ENCODE assay signal across 19 cellular contexts in the genomic region with DNA sequence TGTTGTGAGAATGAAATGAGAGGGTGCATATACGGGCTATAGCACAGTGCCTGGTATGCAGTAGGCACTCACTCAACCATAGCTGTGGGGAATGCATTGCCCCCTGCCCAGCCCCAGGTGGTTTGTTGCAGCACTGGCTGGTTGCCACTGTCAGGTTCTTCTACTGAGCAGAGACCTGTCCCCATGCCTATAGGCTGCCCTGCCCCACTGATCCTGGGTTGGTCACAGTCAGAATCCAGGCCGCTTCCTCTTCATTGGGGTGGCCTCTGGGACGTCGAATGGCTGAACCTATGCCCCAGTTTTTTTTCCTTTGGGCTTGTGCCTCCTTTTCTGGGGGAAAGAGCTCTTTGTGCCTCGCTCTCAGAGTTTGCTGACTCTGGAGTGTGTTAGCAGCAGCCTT.
DNase-seq lines count a peak whose midpoint lies in the region; ATAC-seq and TF ChIP-seq lines count a peak whose summit lies in the region.
"Had no signal": no experiment of that assay in that cellular context is flagged by ENCODE, and none has a peak within 500 bp of the region (broad histone marks: within the 10 kb centered on the region; RNA-seq: fewer than 3 reads in every experiment).

No MANE protein-coding gene starts in this region.

- H3K4me1 ChIP-seq in endodermal cell (ENCODE audit: control insufficient read depth, insufficient read depth, low read length) (peaks cover 2% of the 10 kb centered on the region), trophoblast cell (ENCODE audit: control insufficient read depth in 1 of 2, insufficient read depth in 2 of 2, low read length in 2 of 2) (peaks cover 23 to 26% of the 10 kb centered on the region in 2 experiments), upper lobe of right lung (no peaks in the 10 kb centered on the region)

- H3K4ac ChIP-seq in trophoblast cell (ENCODE audit: low read depth, low read length), result no peak overlapping the region

- peaks cover 26% of the 10 kb centered on the region for H3K79me1 ChIP-seq in trophoblast cell (ENCODE audit: low read length)

- H3K36me3 ChIP-seq in endodermal cell (ENCODE audit: control insufficient read depth, insufficient read depth, low read length) (no peaks in the 10 kb centered on the region), trophoblast cell (ENCODE audit: control insufficient read depth in 1 of 2, insufficient read depth in 2 of 2, low read length in 2 of 2) (peaks cover 2 to 13% of the 10 kb centered on the region in 2 experiments), upper lobe of right lung (peaks cover 7% of the 10 kb centered on the region)
- H3K36me3 ChIP-seq: BLaER1, MG63 had no signal

- H2BK120ac ChIP-seq in trophoblast cell (ENCODE audit: insufficient read depth, low read length, poor library complexity), result no peak overlapping the region

- H3K23ac ChIP-seq in trophoblast cell (ENCODE audit: low read length), result no peak overlapping the region

- peak; percentile 62 for DNase-seq in cardiac septum (ENCODE audit: low spot score)
- no peak for DNase-seq in left ventricle myocardium superior
- peak; percentile 33 for DNase-seq in endodermal cell
- DNase-seq in trophoblast cell, result no peak
- DNase-seq in upper lobe of right lung, result no peak
- DNase-seq in occipital lobe (lab: John Stamatoyannopoulos, UW), result no peak
- no peak for DNase-seq in naive thymus-derived CD8-positive, alpha-beta T cell
- no peak for DNase-seq in nephron progenitor cell
- DNase-seq: 8988T, H7, MG63, NCI-H1105, NCI-H1694 treated with DMSO at 0.1 percent for 48 hours, NCI-H446, NCI-H748 treated with DMSO at 0.1 percent for 48 hours, PC-9, SHP77 had no signal

- no peak overlapping the region for H4K8ac ChIP-seq in trophoblast cell (ENCODE audit: low read depth, low read length)

- no peaks in the 10 kb centered on the region for H3K9me3 Mint-ChIP-seq in endodermal cell
- no peaks in the 10 kb centered on the region for H3K9me3 Mint-ChIP-seq in naive thymus-derived CD8-positive, alpha-beta T cell
- H3K9me3 Mint-ChIP-seq in nephron progenitor cell, result no peaks in the 10 kb centered on the region

- H3K18ac ChIP-seq in trophoblast cell (ENCODE audit: low read length), result no peak overlapping the region

- H3K27me3 ChIP-seq in endodermal cell (ENCODE audit: control insufficient read depth, insufficient read depth, low read length, poor library complexity, severe bottlenecking) (no peaks in the 10 kb centered on the region), trophoblast cell (ENCODE audit: insufficient read depth, low read length) (no peaks in the 10 kb centered on the region), upper lobe of right lung (no peaks in the 10 kb centered on the region)
- H3K27me3 ChIP-seq: BLaER1, MG63 had no signal

- H3K4me1 Mint-ChIP-seq in endodermal cell, result peaks cover 20% of the 10 kb centered on the region
- H3K4me1 Mint-ChIP-seq in naive thymus-derived CD8-positive, alpha-beta T cell, result peaks cover 25 to 57% (median 39%) of the 10 kb centered on the region in 4 donors
- peaks cover 58% of the 10 kb centered on the region for H3K4me1 Mint-ChIP-seq in nephron progenitor cell

- WGBS in endodermal cell (ENCODE audit: insufficient coverage in 1 of 2, insufficient read length in 1 of 2), 2 experiments, result 94 to 95% methylated on average over 4 to 5 of the region's 5 CpGs
- no CpG with 5 or more reads among the region's 5 CpGs for WGBS in trophoblast cell (ENCODE audit: extremely low coverage, insufficient coverage, insufficient read length)

- POLR2A ChIA-PET in naive thymus-derived CD8-positive, alpha-beta T cell (lab: Charles Lee), result no interaction called here

- H3K4me3 Mint-ChIP-seq in endodermal cell (no peak overlapping the region), nephron progenitor cell (no peak overlapping the region)
- H3K4me3 Mint-ChIP-seq in naive thymus-derived CD8-positive, alpha-beta T cell, result no peak overlapping the region

- H2BK12ac ChIP-seq in trophoblast cell (ENCODE audit: low read length), result peak overlapping the region; percentile 2

- H3K9ac ChIP-seq in endodermal cell (ENCODE audit: extremely low read depth, low read length, poor library complexity, severe bottlenecking), result no peak overlapping the region
- H3K9ac ChIP-seq in trophoblast cell (ENCODE audit: low read length), result no peak overlapping the region
- H3K9ac ChIP-seq: BLaER1 had no signal

- ATAC-seq in left ventricle myocardium superior (no peak), upper lobe of right lung (peak; percentile 32)
- no peak for ATAC-seq in naive thymus-derived CD8-positive, alpha-beta T cell

- H2BK5ac ChIP-seq in trophoblast cell (ENCODE audit: low read depth, low read length, poor library complexity), result no peak overlapping the region

- no peak overlapping the region for H2AK5ac ChIP-seq in trophoblast cell (ENCODE audit: low read length)

- H3K4me3 ChIP-seq in endodermal cell (ENCODE audit: low read length), result no peak overlapping the region
- H3K4me3 ChIP-seq in trophoblast cell (ENCODE audit: low read depth, low read length), result no peak overlapping the region
- no peak overlapping the region for H3K4me3 ChIP-seq in upper lobe of right lung
- H3K4me3 ChIP-seq: BLaER1, MG63, PC-9 had no signal

- H3K36me3 Mint-ChIP-seq in endodermal cell (ENCODE audit: low read depth), result no peaks in the 10 kb centered on the region
- H3K36me3 Mint-ChIP-seq in naive thymus-derived CD8-positive, alpha-beta T cell, result peaks cover 0 to 65% (median 18%) of the 10 kb centered on the region in 3 donors
- no peaks in the 10 kb centered on the region for H3K36me3 Mint-ChIP-seq in nephron progenitor cell (ENCODE audit: low read depth)

- no peak overlapping the region for H3K27ac Mint-ChIP-seq in endodermal cell
- peak overlapping the region in 2 of 10 donors; percentile 35 to 40 for H3K27ac Mint-ChIP-seq in naive thymus-derived CD8-positive, alpha-beta T cell
- no peak overlapping the region for H3K27ac Mint-ChIP-seq in nephron progenitor cell

- intact Hi-C loops in cardiac septum (cut with DNase I), result loop anchor here (5.0 kb wide), 2 partner anchors 34 to 76 kb away; a partner anchor contains a TSS
- intact Hi-C loops in left ventricle myocardium superior (cut with micrococcal nuclease), result no loop called here
- intact Hi-C loops in upper lobe of right lung (cut with DNase I), result no loop called here

- no peak overlapping the region for H2AFZ ChIP-seq in trophoblast cell (ENCODE audit: insufficient read depth, low read length, poor library complexity)
- H2AFZ ChIP-seq: PC-9 had no signal

- TF ChIP-seq CTCF in endodermal cell (conservative IDR thresholded peaks at IDR 0.05) (no peak), upper lobe of right lung (IDR thresholded peaks at IDR 0.05) (no peak), nephron progenitor cell (IDR thresholded peaks at IDR 0.05) (no peak)

- H3K27me3 Mint-ChIP-seq in endodermal cell (ENCODE audit: insufficient read depth), result no peaks in the 10 kb centered on the region
- no peaks in the 10 kb centered on the region for H3K27me3 Mint-ChIP-seq in naive thymus-derived CD8-positive, alpha-beta T cell
- peaks cover 4% of the 10 kb centered on the region for H3K27me3 Mint-ChIP-seq in nephron progenitor cell (ENCODE audit: low read depth, poor library complexity)

- no peak overlapping the region for H3K4me2 ChIP-seq in trophoblast cell (ENCODE audit: low read length)
- H3K4me2 ChIP-seq: PC-9 had no signal

- H3K27ac ChIP-seq in endodermal cell (ENCODE audit: low read depth, low read length), result no peak overlapping the region
- no peak overlapping the region for H3K27ac ChIP-seq in trophoblast cell (ENCODE audit: low read depth, low read length)
- H3K27ac ChIP-seq in upper lobe of right lung, result no peak overlapping the region
- H3K27ac ChIP-seq: PC-9 had no signal

- H3K79me2 ChIP-seq in trophoblast cell (ENCODE audit: control insufficient read depth, insufficient read depth, low read length, poor library complexity), result peaks cover 4% of the 10 kb centered on the region

- H3K9me3 ChIP-seq in endodermal cell (ENCODE audit: control insufficient read depth, low read length), result no peaks in the 10 kb centered on the region
- H3K9me3 ChIP-seq in trophoblast cell (ENCODE audit: insufficient read depth, low read depth, low read length), result peaks cover 2% of the 10 kb centered on the region
- H3K9me3 ChIP-seq in upper lobe of right lung, result no peaks in the 10 kb centered on the region
- H3K9me3 ChIP-seq: BLaER1, Caco-2, MG63 had no signal

- H4K12ac ChIP-seq in trophoblast cell (ENCODE audit: low read depth, low read length), result no peak overlapping the region

- H4K91ac ChIP-seq in trophoblast cell (ENCODE audit: low read depth, low read length), result no peak overlapping the region

- H3K14ac ChIP-seq in trophoblast cell (ENCODE audit: low read length), result no peak overlapping the region

Comparison
In these comparisons a context has a peak if more than half of its experiments do, and no peak if none do; other contexts are left out.
1. DNase-seq: peak in cardiac septum (single experiment) and endodermal cell (single experiment); none in left ventricle myocardium superior (single experiment), trophoblast cell (0 of 2), upper lobe of right lung (single experiment), occipital lobe (single experiment), naive thymus-derived CD8-positive, alpha-beta T cell (0 of 10) and nephron progenitor cell (single experiment).